17 cellular contexts compared by ENCODE assay signal in the genomic region with DNA sequence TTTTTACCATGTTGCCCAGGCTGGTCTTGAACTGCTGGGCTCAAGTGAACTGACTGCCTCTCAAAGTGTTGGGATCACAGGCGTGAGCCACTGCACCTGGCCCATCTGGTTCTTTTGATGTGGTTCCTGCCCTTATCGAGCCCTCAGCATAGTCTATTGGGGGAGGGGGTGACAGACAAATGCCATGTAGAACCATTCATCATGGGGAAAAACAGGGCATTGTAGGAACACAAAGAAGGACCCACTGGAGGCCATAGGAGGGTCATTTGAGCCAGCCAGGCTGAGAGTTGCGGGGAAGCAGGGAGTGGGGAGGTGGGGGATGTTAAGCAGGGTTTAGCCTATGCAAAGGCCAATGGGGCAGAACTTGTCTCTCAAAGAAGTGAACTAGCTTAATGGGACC. TPM values are rescaled to one million over a fixed set of nuclear protein-coding genes. Genes with fewer than 3 reads are reported as not detected.
DNase-seq lines count a peak whose midpoint lies in the region; ATAC-seq, FAIRE-seq and TF ChIP-seq lines count a peak whose summit lies in the region.
"Had no signal": no experiment of that assay in that cellular context is flagged by ENCODE, and none has a peak within 500 bp of the region (broad histone marks: within the 10 kb centered on the region; RNA-seq: fewer than 3 reads in every experiment).

No MANE protein-coding gene starts in this region.

- H3K9me3 ChIP-seq in kidney (ENCODE audit: control insufficient read depth in 1 of 2, low read length in 2 of 2), result no peaks in the 10 kb centered on the region
- H3K9me3 ChIP-seq in gastrocnemius medialis, result no peaks in the 10 kb centered on the region
- H3K9me3 ChIP-seq: MG63 had no signal

- no peak overlapping the region for H3K9ac ChIP-seq in kidney (ENCODE audit: low read length in 2 of 2)

- no peaks in the 10 kb centered on the region for H3K36me3 Mint-ChIP-seq in WTC11

- DNase-seq in H7, result peak; percentile 66
- DNase-seq in WTC11 (ENCODE audit: low spot score), result no peak
- DNase-seq in kidney, result peak; percentile 10
- no peak for DNase-seq in gastrocnemius medialis
- DNase-seq in hippocampal formation (lab: John Stamatoyannopoulos, UW), result no peak
- DNase-seq in left ventricle myocardium superior, result no peak
- DNase-seq: C1 segment of cervical spinal cord, DMS153, MG63, NCI-H1092 treated with DMSO at 0.1 percent for 48 hours, NCI-H1694 treated with DMSO at 0.1 percent for 48 hours, NCI-H446, SHP77 treated with DMSO at 0.1 percent for 48 hours had no signal

- H3K27me3 ChIP-seq in H7 (ENCODE audit: control insufficient read depth, insufficient read depth, low read length), result no peaks in the 10 kb centered on the region
- H3K27me3 ChIP-seq in gastrocnemius medialis, result no peaks in the 10 kb centered on the region

- no peak overlapping the region for H3K4me3 ChIP-seq in H7 (ENCODE audit: insufficient read depth, low read depth, low read length)
- H3K4me3 ChIP-seq in kidney (ENCODE audit: low read length in 2 of 2), result no peak overlapping the region
- no peak overlapping the region for H3K4me3 ChIP-seq in gastrocnemius medialis
- H3K4me3 ChIP-seq: MG63 had no signal

- TF ChIP-seq POLR2A in gastrocnemius medialis (IDR thresholded peaks at IDR 0.05), result no peak

- H3K4me3 Mint-ChIP-seq in WTC11, result peak overlapping the region; percentile 12; the same call in 1 of the 2 replicates

- CTCF ChIA-PET in WTC11 (lab: Charles Lee), result interaction anchor here (0.7 to 3.3 kb wide), 7 partner anchors 14 to 168 kb away, joined by 3 to 18 read pairs (median 4); no protein-coding TSS in a partner anchor

- in situ Hi-C loops in gastrocnemius medialis (cut with MboI; ENCODE audit: low sequenced_read_pairs in 4 of 4), result loop anchor here in 1 of 4 donors (25.0 kb wide), 1 partner anchor 483 kb away; a partner anchor contains a TSS

- FAIRE-seq in kidney (lab: Jason Lieb, UNC), result no peak
- FAIRE-seq: A204.1 had no signal

- TF ChIP-seq CTCF in WTC11 (IDR thresholded peaks at IDR 0.05), result no peak
- no peak for TF ChIP-seq CTCF in kidney (IDR thresholded peaks at IDR 0.05; ENCODE audit: borderline replicate concordance, extremely low read depth, insufficient read depth)
- no peak for TF ChIP-seq CTCF in gastrocnemius medialis (IDR thresholded peaks at IDR 0.05 in 4 of 5, conservative IDR thresholded peaks at IDR 0.05 in 1 of 5)

- no peaks in the 10 kb centered on the region for H3K4me1 ChIP-seq in kidney (ENCODE audit: control insufficient read depth in 1 of 2, insufficient read depth in 1 of 2, low read depth in 1 of 2, low read length in 2 of 2)
- peaks cover 46 to 49% of the 10 kb centered on the region in 2 donors for H3K4me1 ChIP-seq in gastrocnemius medialis

- ATAC-seq in WTC11, result peak; percentile 50
- no peak for ATAC-seq in gastrocnemius medialis
- ATAC-seq in GM18873 (IDR thresholded peaks at IDR 0.05; ENCODE audit: low FRiP score, unreplicated experiment), result no peak
- ATAC-seq in left ventricle myocardium superior, result no peak
- ATAC-seq in HG03565 (IDR thresholded peaks at IDR 0.05; ENCODE audit: unreplicated experiment), result no peak

- no peaks in the 10 kb centered on the region for H3K36me3 ChIP-seq in H7 (replicated peaks; ENCODE audit: control insufficient read depth, insufficient read depth, low read length)
- H3K36me3 ChIP-seq in kidney (ENCODE audit: control insufficient read depth in 1 of 2, insufficient read depth in 2 of 2, low read length in 2 of 2), result no peaks in the 10 kb centered on the region
- H3K36me3 ChIP-seq in gastrocnemius medialis, result no peaks in the 10 kb centered on the region
- H3K36me3 ChIP-seq: MG63 had no signal

- POLR2A ChIA-PET in WTC11 (lab: Charles Lee), result interaction anchor here (0.6 to 1.9 kb wide), 2 partner anchors 12 to 129 kb away, joined by 3 to 6 read pairs; a partner anchor contains a TSS

- no peaks in the 10 kb centered on the region for H3K9me3 Mint-ChIP-seq in WTC11

- H3K27ac ChIP-seq in kidney (ENCODE audit: low read depth in 2 of 2, low read length in 2 of 2) (no peak overlapping the region), gastrocnemius medialis (peak overlapping the region; percentile 71 to 96 (median 77))
- H3K27ac ChIP-seq: HL-60 had no signal

- intact Hi-C loops in kidney (cut with DNase I), result no loop called here
- intact Hi-C loops in gastrocnemius medialis (cut with DNase I; ENCODE audit: low total_unique reads), result no loop called here
- intact Hi-C loops in left ventricle myocardium superior (cut with micrococcal nuclease), result no loop called here

- H3K27me3 Mint-ChIP-seq in WTC11 (ENCODE audit: low read depth), result no peaks in the 10 kb centered on the region

- H3K27ac Mint-ChIP-seq in WTC11, result peak overlapping the region; percentile 74

- H3K4me1 Mint-ChIP-seq in WTC11, result peaks cover 31% of the 10 kb centered on the region

TF ChIP-seq in WTC11, 78 proteins besides CTCF, POLR2A, EP300 and RAD21 (continues in another document):
- TF ChIP-seq CREB1 (CRISPR knock-in tag; IDR thresholded peaks at IDR 0.05) (no peak), ZNF219 (CRISPR knock-in tag; IDR thresholded peaks at IDR 0.05; ENCODE audit: borderline replicate concordance) (no peak)
- TF ChIP-seq, protein P1, sequence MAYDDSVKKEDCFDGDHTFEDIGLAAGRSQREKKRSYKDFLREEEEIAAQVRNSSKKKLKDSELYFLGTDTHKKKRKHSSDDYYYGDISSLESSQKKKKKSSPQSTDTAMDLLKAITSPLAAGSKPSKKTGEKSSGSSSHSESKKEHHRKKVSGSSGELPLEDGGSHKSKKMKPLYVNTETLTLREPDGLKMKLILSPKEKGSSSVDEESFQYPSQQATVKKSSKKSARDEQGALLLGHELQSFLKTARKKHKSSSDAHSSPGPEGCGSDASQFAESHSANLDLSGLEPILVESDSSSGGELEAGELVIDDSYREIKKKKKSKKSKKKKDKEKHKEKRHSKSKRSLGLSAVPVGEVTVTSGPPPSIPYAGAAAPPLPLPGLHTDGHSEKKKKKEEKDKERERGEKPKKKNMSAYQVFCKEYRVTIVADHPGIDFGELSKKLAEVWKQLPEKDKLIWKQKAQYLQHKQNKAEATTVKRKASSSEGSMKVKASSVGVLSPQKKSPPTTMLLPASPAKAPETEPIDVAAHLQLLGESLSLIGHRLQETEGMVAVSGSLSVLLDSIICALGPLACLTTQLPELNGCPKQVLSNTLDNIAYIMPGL (CRISPR knock-in tag; IDR thresholded peaks at IDR 0.05), result no peak
- TF ChIP-seq, protein P2, sequence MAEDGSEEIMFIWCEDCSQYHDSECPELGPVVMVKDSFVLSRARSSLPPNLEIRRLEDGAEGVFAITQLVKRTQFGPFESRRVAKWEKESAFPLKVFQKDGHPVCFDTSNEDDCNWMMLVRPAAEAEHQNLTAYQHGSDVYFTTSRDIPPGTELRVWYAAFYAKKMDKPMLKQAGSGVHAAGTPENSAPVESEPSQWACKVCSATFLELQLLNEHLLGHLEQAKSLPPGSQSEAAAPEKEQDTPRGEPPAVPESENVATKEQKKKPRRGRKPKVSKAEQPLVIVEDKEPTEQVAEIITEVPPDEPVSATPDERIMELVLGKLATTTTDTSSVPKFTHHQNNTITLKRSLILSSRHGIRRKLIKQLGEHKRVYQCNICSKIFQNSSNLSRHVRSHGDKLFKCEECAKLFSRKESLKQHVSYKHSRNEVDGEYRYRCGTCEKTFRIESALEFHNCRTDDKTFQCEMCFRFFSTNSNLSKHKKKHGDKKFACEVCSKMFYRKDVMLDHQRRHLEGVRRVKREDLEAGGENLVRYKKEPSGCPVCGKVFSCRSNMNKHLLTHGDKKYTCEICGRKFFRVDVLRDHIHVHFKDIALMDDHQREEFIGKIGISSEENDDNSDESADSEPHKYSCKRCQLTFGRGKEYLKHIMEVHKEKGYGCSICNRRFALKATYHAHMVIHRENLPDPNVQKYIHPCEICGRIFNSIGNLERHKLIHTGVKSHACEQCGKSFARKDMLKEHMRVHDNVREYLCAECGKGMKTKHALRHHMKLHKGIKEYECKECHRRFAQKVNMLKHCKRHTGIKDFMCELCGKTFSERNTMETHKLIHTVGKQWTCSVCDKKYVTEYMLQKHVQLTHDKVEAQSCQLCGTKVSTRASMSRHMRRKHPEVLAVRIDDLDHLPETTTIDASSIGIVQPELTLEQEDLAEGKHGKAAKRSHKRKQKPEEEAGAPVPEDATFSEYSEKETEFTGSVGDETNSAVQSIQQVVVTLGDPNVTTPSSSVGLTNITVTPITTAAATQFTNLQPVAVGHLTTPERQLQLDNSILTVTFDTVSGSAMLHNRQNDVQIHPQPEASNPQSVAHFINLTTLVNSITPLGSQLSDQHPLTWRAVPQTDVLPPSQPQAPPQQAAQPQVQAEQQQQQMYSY (CRISPR knock-in tag; IDR thresholded peaks at IDR 0.05), result no peak
- TF ChIP-seq, protein P3, sequence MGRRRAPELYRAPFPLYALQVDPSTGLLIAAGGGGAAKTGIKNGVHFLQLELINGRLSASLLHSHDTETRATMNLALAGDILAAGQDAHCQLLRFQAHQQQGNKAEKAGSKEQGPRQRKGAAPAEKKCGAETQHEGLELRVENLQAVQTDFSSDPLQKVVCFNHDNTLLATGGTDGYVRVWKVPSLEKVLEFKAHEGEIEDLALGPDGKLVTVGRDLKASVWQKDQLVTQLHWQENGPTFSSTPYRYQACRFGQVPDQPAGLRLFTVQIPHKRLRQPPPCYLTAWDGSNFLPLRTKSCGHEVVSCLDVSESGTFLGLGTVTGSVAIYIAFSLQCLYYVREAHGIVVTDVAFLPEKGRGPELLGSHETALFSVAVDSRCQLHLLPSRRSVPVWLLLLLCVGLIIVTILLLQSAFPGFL (CRISPR knock-in tag; IDR thresholded peaks at IDR 0.05; ENCODE audit: borderline replicate concordance), result no peak

RNA-seq across cellular contexts. Expression of a gene that starts 11.9 kb away (rescaled TPM):
- total RNA-seq in H7 (2014; rRNA removed; shearing (Covaris generic)), result 2.1 and 2.4 TPM in 2 replicates
- total RNA-seq in WTC11 (2021) (2.1 to 2.4 TPM (median 2.3 TPM) in 3 replicates), kidney (0.16 TPM), gastrocnemius medialis (1 to 10 TPM in 3 of 4 donors, under 1 TPM in 1; 0.85 to 5.8 (median 1.5) TPM), left ventricle myocardium superior (31.4 TPM)
- 0.13 TPM for polyA plus RNA-seq in kidney (ENCODE audit: insufficient read depth, low read depth, low replicate concordance)

RNA-seq across cellular contexts. Expression of a gene that starts 33.1 kb away (rescaled TPM):
- 9.2 and 10.2 TPM in 2 replicates for total RNA-seq in H7 (2014; rRNA removed; shearing (Covaris generic))
- total RNA-seq in WTC11 (2021) (28.5 to 29.6 TPM (median 28.7 TPM) in 3 replicates), kidney (78.4 TPM), gastrocnemius medialis (10 to 100 TPM; 12.8 to 23.1 (median 18.3) TPM), left ventricle myocardium superior (18.4 TPM)
- polyA plus RNA-seq in kidney (ENCODE audit: insufficient read depth, low read depth, low replicate concordance), result 7.7 TPM

Comparison
In these comparisons a context has a peak if more than half of its experiments do, and no peak if none do; other contexts are left out.
1. DNase-seq: peak in H7 (single experiment) and kidney (single experiment); none in WTC11 (single experiment), gastrocnemius medialis (0 of 2), hippocampal formation (0 of 2) and left ventricle myocardium superior (single experiment).
2. H3K27ac ChIP-seq: peak in gastrocnemius medialis (4 of 4); none in kidney (0 of 2).